ENCODE assay signal across 6 cellular contexts in genomic region chr11:47233989-47234668, GRCh38. TPM values are rescaled to one million over a fixed set of nuclear protein-coding genes. Genes with fewer than 3 reads are reported as not detected.
DNase-seq lines count a peak whose midpoint lies in the region; ATAC-seq and TF ChIP-seq lines count a peak whose summit lies in the region.

No MANE protein-coding gene starts in this region.

- no peak overlapping the region for H3K27ac ChIP-seq in WERI-Rb-1

- no peak overlapping the region for H3K4me3 ChIP-seq in WERI-Rb-1 (ENCODE audit: low read depth, low read length)

- H3K27me3 ChIP-seq in WERI-Rb-1 (ENCODE audit: insufficient read depth, low read depth, severe bottlenecking) = no peaks in the 10 kb centered on the region

- no peaks in the 10 kb centered on the region for H3K9me3 Mint-ChIP-seq in stimulated activated memory B cell treated with anti-CD40 and anti-IgM and Interleukin-4, amounts not matched to agents 10 μg/mL and 1 μg/mL and 100 μg/mL, for 72 hours

- peaks cover 48% of the 10 kb centered on the region for H3K36me3 Mint-ChIP-seq in stimulated activated memory B cell treated with anti-CD40 and anti-IgM and Interleukin-4, amounts not matched to agents 10 μg/mL and 1 μg/mL and 100 μg/mL, for 72 hours

- peak; percentile 58 for TF ChIP-seq CTCF in WERI-Rb-1 (IDR thresholded peaks at IDR 0.05; ENCODE audit: low read depth, low read length)

- no peaks in the 10 kb centered on the region for H3K27me3 Mint-ChIP-seq in stimulated activated memory B cell treated with anti-CD40 and anti-IgM and Interleukin-4, amounts not matched to agents 10 μg/mL and 1 μg/mL and 100 μg/mL, for 72 hours

- H3K4me3 Mint-ChIP-seq in stimulated activated memory B cell treated with anti-CD40 and anti-IgM and Interleukin-4, amounts not matched to agents 10 μg/mL and 1 μg/mL and 100 μg/mL, for 72 hours = no peak overlapping the region

- no peaks in the 10 kb centered on the region for H3K9me3 ChIP-seq in WERI-Rb-1 (ENCODE audit: severe bottlenecking)

- ATAC-seq in left lobe of liver (peak; percentile 64), GM19452 (IDR thresholded peaks at IDR 0.05; ENCODE audit: unreplicated experiment) (no peak), GM19455 (IDR thresholded peaks at IDR 0.05; ENCODE audit: unreplicated experiment) (no peak)
- no peak for ATAC-seq in stimulated activated memory B cell treated with anti-CD40 and anti-IgM and Interleukin-4, amounts not matched to agents 10 μg/mL and 1 μg/mL and 100 μg/mL, for 72 hours

- H3K4me1 Mint-ChIP-seq in stimulated activated memory B cell treated with anti-CD40 and anti-IgM and Interleukin-4, amounts not matched to agents 10 μg/mL and 1 μg/mL and 100 μg/mL, for 72 hours = no peaks in the 10 kb centered on the region

- H3K27ac Mint-ChIP-seq in stimulated activated memory B cell treated with anti-CD40 and anti-IgM and Interleukin-4, amounts not matched to agents 10 μg/mL and 1 μg/mL and 100 μg/mL, for 72 hours = no peak overlapping the region

- peaks cover 12% of the 10 kb centered on the region for H3K36me3 ChIP-seq in WERI-Rb-1

- peak; percentile 54 for DNase-seq in HS-27A (ENCODE audit: low read depth)
- DNase-seq in WERI-Rb-1 = peak; percentile 50
- no peak for DNase-seq in left lobe of liver (ENCODE audit: low spot score)

RNA-seq across cellular contexts. Expression of gene ACP2, which starts 14.5 kb away (rescaled TPM):
- 72.9 TPM for total RNA-seq in left lobe of liver

RNA-seq across cellular contexts. Expression of gene DDB2, which starts 19.4 kb away (rescaled TPM):
- 15.4 TPM for total RNA-seq in left lobe of liver

RNA-seq across cellular contexts. Expression of gene NR1H3, which starts 23.7 kb away (rescaled TPM):
- total RNA-seq in left lobe of liver = 94.0 TPM

RNA-seq across cellular contexts. Expression of gene MADD, which starts 35.8 kb away (rescaled TPM):
- total RNA-seq in left lobe of liver = 24.4 TPM

RNA-seq across cellular contexts. Expression of gene PACSIN3, which starts 47.9 kb away (rescaled TPM):
- total RNA-seq in left lobe of liver = 32.8 TPM
